Comparison of ENCODE assay signal across 28 cellular contexts in genomic region chr1:108767115-108767514, GRCh38. TPM values are rescaled to one million over a fixed set of nuclear protein-coding genes. Genes with fewer than 3 reads are reported as not detected.
"Had no signal": no experiment of that assay in that cellular context is flagged by ENCODE, and none has a peak within 500 bp of the region (broad histone marks: within the 10 kb centered on the region; RNA-seq: fewer than 3 reads in every experiment).

No MANE protein-coding gene starts in this region.

- ATAC-seq: activated CD4-positive, alpha-beta T cell treated with anti-CD3 and anti-CD28 coated beads for 36 hours; activated CD8-positive, alpha-beta memory T cell treated with anti-CD3 and anti-CD28 coated beads, Interleukin-2, amount 10 ng/mL, durations not matched to agents 7 days and 5 days; activated CD8-positive, alpha-beta T cell treated with anti-CD3 and anti-CD28 coated beads, Interleukin-2, amount 10 ng/mL, durations not matched to agents 7 days and 5 days; foreskin keratinocyte; gastrocnemius medialis had no signal

- H3K4me3 Mint-ChIP-seq: activated CD4-positive, alpha-beta memory T cell treated with anti-CD3 and anti-CD28 coated beads for 36 hours; activated CD4-positive, alpha-beta T cell treated with anti-CD3 and anti-CD28 coated beads for 36 hours; activated CD4-positive, alpha-beta T cell treated with anti-CD3 and anti-CD28 coated beads, Interleukin-2, amount 10 ng/mL, durations not matched to agents 24 days and 14 days; activated CD8-positive, alpha-beta memory T cell treated with anti-CD3 and anti-CD28 coated beads, Interleukin-2, amount 10 ng/mL, durations not matched to agents 7 days and 5 days; activated CD8-positive, alpha-beta T cell treated with anti-CD3 and anti-CD28 coated beads, Interleukin-2, amount 10 ng/mL, durations not matched to agents 7 days and 5 days; activated naive CD4-positive, alpha-beta T cell treated with anti-CD3 and anti-CD28 coated beads for 36 hours; activated naive CD8-positive, alpha-beta T cell treated with anti-CD3 and anti-CD28 coated beads, Interleukin-2, amount 10 ng/mL, durations not matched to agents 7 days and 5 days; activated T-helper 1 cell treated with anti-CD3 and anti-CD28 coated beads, Interleukin-12 subunit alpha, Interleukin-12 subunit beta, Interleukin-2, Interleukin-4 antibody, amounts not matched to agents 30 ng/mL and 10 ng/mL and 1 ng/mL, durations not matched to agents 14 hours and 24 hours and 36 hours; central memory CD8-positive, alpha-beta T cell; dendritic cell treated with granulocyte-macrophage colony-stimulating factor and Interleukin-4, amounts not matched to agents 40 ng/mL and 50 ng/mL, for 4 days had no signal

- DNase-seq: activated CD4-positive, alpha-beta memory T cell treated with anti-CD3 and anti-CD28 coated beads for 36 hours; activated CD4-positive, alpha-beta T cell treated with anti-CD3 and anti-CD28 coated beads for 36 hours; activated CD4-positive, alpha-beta T cell treated with anti-CD3 and anti-CD28 coated beads, Interleukin-2, amount 10 ng/mL, durations not matched to agents 24 days and 14 days; activated CD4-positive, CD25-positive, alpha-beta regulatory T cell; activated CD4-positive, CD25-positive, alpha-beta regulatory T cell treated with anti-CD3 and anti-CD28 coated beads, Interleukin-2, amount 50 U/mL, for 72 hours; activated CD8-positive, alpha-beta memory T cell treated with anti-CD3 and anti-CD28 coated beads, Interleukin-2, amount 10 ng/mL, durations not matched to agents 7 days and 5 days; activated CD8-positive, alpha-beta memory T cell treated with anti-CD3 and anti-CD28 coated beads, Interleukin-2, amount 50 U/mL, for 4 hours; activated CD8-positive, alpha-beta T cell treated with anti-CD3 and anti-CD28 coated beads, Interleukin-2, amount 10 ng/mL, durations not matched to agents 7 days and 5 days; activated effector memory CD4-positive, alpha-beta T cell treated with anti-CD3 and anti-CD28 coated beads, Interleukin-2, amount 50 U/mL, for 16 hours; activated naive CD4-positive, alpha-beta T cell treated with anti-CD3 and anti-CD28 coated beads for 36 hours; activated naive CD8-positive, alpha-beta T cell treated with anti-CD3 and anti-CD28 coated beads, Interleukin-2, amount 10 ng/mL, durations not matched to agents 7 days and 5 days; activated T-cell treated with anti-CD3 and anti-CD28 coated beads, Interleukin-2, amount 50 U/mL, for 1 hour; activated T-cell treated with anti-CD3 and anti-CD28 coated beads, Interleukin-2, amount 50 U/mL, for 48 hours; brain microvascular endothelial cell; effector CD8-positive, alpha-beta T cell; erythroblast; foreskin keratinocyte; gastrocnemius medialis; heart right ventricle; T-helper 2 cell had no signal

- H3K9me3 Mint-ChIP-seq: activated CD4-positive, alpha-beta memory T cell treated with anti-CD3 and anti-CD28 coated beads for 36 hours; activated CD4-positive, alpha-beta T cell treated with anti-CD3 and anti-CD28 coated beads, Interleukin-2, amount 10 ng/mL, durations not matched to agents 24 days and 14 days; activated naive CD4-positive, alpha-beta T cell treated with anti-CD3 and anti-CD28 coated beads for 36 hours; activated naive CD8-positive, alpha-beta T cell treated with anti-CD3 and anti-CD28 coated beads, Interleukin-2, amount 10 ng/mL, durations not matched to agents 7 days and 5 days; activated T-helper 1 cell treated with anti-CD3 and anti-CD28 coated beads, Interleukin-12 subunit alpha, Interleukin-12 subunit beta, Interleukin-2, Interleukin-4 antibody, amounts not matched to agents 30 ng/mL and 10 ng/mL and 1 ng/mL, durations not matched to agents 14 hours and 24 hours and 36 hours; activated T-helper 2 cell treated with anti-CD3 and anti-CD28 coated beads, Interferon-gamma antibody, Interleukin-2, Interleukin-4, amounts not matched to agents 10 μg/mL and 5 μg/mL and 100 μg/mL, durations not matched to agents 14 hours and 24 hours and 36 hours; central memory CD8-positive, alpha-beta T cell; dendritic cell treated with granulocyte-macrophage colony-stimulating factor and Interleukin-4, amounts not matched to agents 40 ng/mL and 50 ng/mL, for 4 days had no signal

- H3K27ac Mint-ChIP-seq: activated CD4-positive, alpha-beta memory T cell treated with anti-CD3 and anti-CD28 coated beads for 36 hours; activated CD4-positive, alpha-beta T cell treated with anti-CD3 and anti-CD28 coated beads for 36 hours; activated CD4-positive, alpha-beta T cell treated with anti-CD3 and anti-CD28 coated beads, Interleukin-2, amount 10 ng/mL, durations not matched to agents 24 days and 14 days; activated CD8-positive, alpha-beta memory T cell treated with anti-CD3 and anti-CD28 coated beads, Interleukin-2, amount 10 ng/mL, durations not matched to agents 7 days and 5 days; activated CD8-positive, alpha-beta T cell treated with anti-CD3 and anti-CD28 coated beads, Interleukin-2, amount 10 ng/mL, durations not matched to agents 7 days and 5 days; activated naive CD4-positive, alpha-beta T cell treated with anti-CD3 and anti-CD28 coated beads for 36 hours; activated naive CD8-positive, alpha-beta T cell treated with anti-CD3 and anti-CD28 coated beads, Interleukin-2, amount 10 ng/mL, durations not matched to agents 7 days and 5 days; activated T-helper 1 cell treated with anti-CD3 and anti-CD28 coated beads, Interleukin-12 subunit alpha, Interleukin-12 subunit beta, Interleukin-2, Interleukin-4 antibody, amounts not matched to agents 30 ng/mL and 10 ng/mL and 1 ng/mL, durations not matched to agents 14 hours and 24 hours and 36 hours; activated T-helper 2 cell treated with anti-CD3 and anti-CD28 coated beads, Interferon-gamma antibody, Interleukin-2, Interleukin-4, amounts not matched to agents 10 μg/mL and 5 μg/mL and 100 μg/mL, durations not matched to agents 14 hours and 24 hours and 36 hours; dendritic cell treated with granulocyte-macrophage colony-stimulating factor and Interleukin-4, amounts not matched to agents 40 ng/mL and 50 ng/mL, for 4 days had no signal

- H3K27me3 Mint-ChIP-seq: activated CD4-positive, alpha-beta memory T cell treated with anti-CD3 and anti-CD28 coated beads for 36 hours; activated CD4-positive, alpha-beta T cell treated with anti-CD3 and anti-CD28 coated beads for 36 hours; activated CD4-positive, alpha-beta T cell treated with anti-CD3 and anti-CD28 coated beads, Interleukin-2, amount 10 ng/mL, durations not matched to agents 24 days and 14 days; activated CD8-positive, alpha-beta memory T cell treated with anti-CD3 and anti-CD28 coated beads, Interleukin-2, amount 10 ng/mL, durations not matched to agents 7 days and 5 days; activated naive CD8-positive, alpha-beta T cell treated with anti-CD3 and anti-CD28 coated beads, Interleukin-2, amount 10 ng/mL, durations not matched to agents 7 days and 5 days; central memory CD8-positive, alpha-beta T cell; dendritic cell treated with granulocyte-macrophage colony-stimulating factor and Interleukin-4, amounts not matched to agents 40 ng/mL and 50 ng/mL, for 4 days had no signal

- H3K4me1 Mint-ChIP-seq: activated CD4-positive, alpha-beta T cell treated with anti-CD3 and anti-CD28 coated beads for 36 hours; activated CD8-positive, alpha-beta memory T cell treated with anti-CD3 and anti-CD28 coated beads, Interleukin-2, amount 10 ng/mL, durations not matched to agents 7 days and 5 days; activated naive CD8-positive, alpha-beta T cell treated with anti-CD3 and anti-CD28 coated beads, Interleukin-2, amount 10 ng/mL, durations not matched to agents 7 days and 5 days had no signal

RNA-seq across cellular contexts. Expression of gene FNDC7, which starts 54.4 kb away (rescaled TPM):
- total RNA-seq: activated CD4-positive, alpha-beta memory T cell treated with anti-CD3 and anti-CD28 coated beads for 36 hours; activated CD4-positive, alpha-beta T cell treated with anti-CD3 and anti-CD28 coated beads, Interleukin-2, amount 10 ng/mL, durations not matched to agents 24 days and 14 days; activated CD8-positive, alpha-beta memory T cell treated with anti-CD3 and anti-CD28 coated beads for 36 hours; activated CD8-positive, alpha-beta memory T cell treated with anti-CD3 and anti-CD28 coated beads, Interleukin-2, amount 10 ng/mL, durations not matched to agents 7 days and 5 days; activated CD8-positive, alpha-beta T cell treated with anti-CD3 and anti-CD28 coated beads, Interleukin-2, amount 10 ng/mL, durations not matched to agents 7 days and 5 days; activated naive CD8-positive, alpha-beta T cell treated with anti-CD3 and anti-CD28 coated beads, Interleukin-2, amount 10 ng/mL, durations not matched to agents 7 days and 5 days; activated T-helper 1 cell treated with anti-CD3 and anti-CD28 coated beads, Interleukin-12 subunit alpha, Interleukin-12 subunit beta, Interleukin-2, Interleukin-4 antibody, amounts not matched to agents 30 ng/mL and 10 ng/mL and 1 ng/mL, durations not matched to agents 14 hours and 24 hours and 36 hours; activated T-helper 2 cell treated with anti-CD3 and anti-CD28 coated beads, Interferon-gamma antibody, Interleukin-2, Interleukin-4, amounts not matched to agents 10 μg/mL and 5 μg/mL and 100 μg/mL, durations not matched to agents 14 hours and 24 hours and 36 hours; ascending aorta; cardiac septum; esophagus muscularis mucosa; foreskin keratinocyte had no signal
